In the genomic region with DNA sequence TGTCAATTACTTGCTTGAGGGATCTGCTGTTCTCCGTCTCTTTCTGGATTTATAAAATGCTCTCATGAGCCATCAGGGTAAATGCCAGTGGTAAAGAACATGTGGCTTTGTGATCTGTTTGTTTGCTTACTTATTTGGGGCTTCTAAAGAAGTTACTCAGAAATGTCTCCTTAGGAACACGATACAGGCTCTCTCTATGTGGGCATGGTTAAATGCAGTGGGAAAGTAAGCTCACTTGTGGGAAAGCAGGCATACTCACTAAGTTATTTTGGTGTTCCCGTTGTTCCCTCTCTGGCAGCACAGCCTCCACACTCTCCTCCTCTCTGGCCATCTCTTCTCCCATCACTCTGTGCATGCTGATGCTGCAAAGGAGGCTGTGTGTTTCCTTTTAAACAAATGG, we compare ENCODE assay signal across 2 cellular contexts.
TF ChIP-seq lines count a peak whose summit lies in the region.

No MANE protein-coding gene starts in this region.

TF ChIP-seq in SK-N-SH, 30 proteins besides CTCF, POLR2A, EP300 and RAD21 (continued from another document):
- TF ChIP-seq, protein P1, sequence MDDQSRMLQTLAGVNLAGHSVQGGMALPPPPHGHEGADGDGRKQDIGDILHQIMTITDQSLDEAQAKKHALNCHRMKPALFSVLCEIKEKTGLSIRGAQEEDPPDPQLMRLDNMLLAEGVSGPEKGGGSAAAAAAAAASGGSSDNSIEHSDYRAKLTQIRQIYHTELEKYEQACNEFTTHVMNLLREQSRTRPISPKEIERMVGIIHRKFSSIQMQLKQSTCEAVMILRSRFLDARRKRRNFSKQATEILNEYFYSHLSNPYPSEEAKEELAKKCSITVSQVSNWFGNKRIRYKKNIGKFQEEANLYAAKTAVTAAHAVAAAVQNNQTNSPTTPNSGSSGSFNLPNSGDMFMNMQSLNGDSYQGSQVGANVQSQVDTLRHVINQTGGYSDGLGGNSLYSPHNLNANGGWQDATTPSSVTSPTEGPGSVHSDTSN (IDR thresholded peaks at IDR 0.05), result no peak

TF ChIP-seq in SK-N-SH treated with all-trans-retinoic acid at 6 μM for 48 hours, 23 proteins besides CTCF, POLR2A, EP300 and RAD21 (continued from another document):
- TF ChIP-seq, protein P2, sequence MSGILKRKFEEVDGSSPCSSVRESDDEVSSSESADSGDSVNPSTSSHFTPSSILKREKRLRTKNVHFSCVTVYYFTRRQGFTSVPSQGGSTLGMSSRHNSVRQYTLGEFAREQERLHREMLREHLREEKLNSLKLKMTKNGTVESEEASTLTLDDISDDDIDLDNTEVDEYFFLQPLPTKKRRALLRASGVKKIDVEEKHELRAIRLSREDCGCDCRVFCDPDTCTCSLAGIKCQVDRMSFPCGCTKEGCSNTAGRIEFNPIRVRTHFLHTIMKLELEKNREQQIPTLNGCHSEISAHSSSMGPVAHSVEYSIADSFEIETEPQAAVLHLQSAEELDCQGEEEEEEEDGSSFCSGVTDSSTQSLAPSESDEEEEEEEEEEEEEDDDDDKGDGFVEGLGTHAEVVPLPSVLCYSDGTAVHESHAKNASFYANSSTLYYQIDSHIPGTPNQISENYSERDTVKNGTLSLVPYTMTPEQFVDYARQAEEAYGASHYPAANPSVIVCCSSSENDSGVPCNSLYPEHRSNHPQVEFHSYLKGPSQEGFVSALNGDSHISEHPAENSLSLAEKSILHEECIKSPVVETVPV (CRISPR knock-in tag; IDR thresholded peaks at IDR 0.05), result no peak
- no peak for TF ChIP-seq GLIS3 (CRISPR knock-in tag; IDR thresholded peaks at IDR 0.05)
- TF ChIP-seq ZFP3 (CRISPR knock-in tag; IDR thresholded peaks at IDR 0.05), result no peak
- TF ChIP-seq ISL1 (CRISPR knock-in tag; IDR thresholded peaks at IDR 0.05), result no peak
- no peak for TF ChIP-seq ESRRG (CRISPR knock-in tag; IDR thresholded peaks at IDR 0.05)
- no peak for TF ChIP-seq PPARA (CRISPR knock-in tag; IDR thresholded peaks at IDR 0.05; ENCODE audit: borderline replicate concordance)
- TF ChIP-seq SNAI2 (CRISPR knock-in tag; IDR thresholded peaks at IDR 0.05), result no peak
- TF ChIP-seq CSDC2 (CRISPR knock-in tag; IDR thresholded peaks at IDR 0.05), result no peak
- TF ChIP-seq, protein P3, sequence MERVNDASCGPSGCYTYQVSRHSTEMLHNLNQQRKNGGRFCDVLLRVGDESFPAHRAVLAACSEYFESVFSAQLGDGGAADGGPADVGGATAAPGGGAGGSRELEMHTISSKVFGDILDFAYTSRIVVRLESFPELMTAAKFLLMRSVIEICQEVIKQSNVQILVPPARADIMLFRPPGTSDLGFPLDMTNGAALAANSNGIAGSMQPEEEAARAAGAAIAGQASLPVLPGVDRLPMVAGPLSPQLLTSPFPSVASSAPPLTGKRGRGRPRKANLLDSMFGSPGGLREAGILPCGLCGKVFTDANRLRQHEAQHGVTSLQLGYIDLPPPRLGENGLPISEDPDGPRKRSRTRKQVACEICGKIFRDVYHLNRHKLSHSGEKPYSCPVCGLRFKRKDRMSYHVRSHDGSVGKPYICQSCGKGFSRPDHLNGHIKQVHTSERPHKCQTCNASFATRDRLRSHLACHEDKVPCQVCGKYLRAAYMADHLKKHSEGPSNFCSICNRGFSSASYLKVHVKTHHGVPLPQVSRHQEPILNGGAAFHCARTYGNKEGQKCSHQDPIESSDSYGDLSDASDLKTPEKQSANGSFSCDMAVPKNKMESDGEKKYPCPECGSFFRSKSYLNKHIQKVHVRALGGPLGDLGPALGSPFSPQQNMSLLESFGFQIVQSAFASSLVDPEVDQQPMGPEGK (CRISPR knock-in tag; IDR thresholded peaks at IDR 0.05; ENCODE audit: borderline replicate concordance), result no peak
- TF ChIP-seq ZNF8 (CRISPR knock-in tag; IDR thresholded peaks at IDR 0.05), result no peak
- TF ChIP-seq, protein P4, sequence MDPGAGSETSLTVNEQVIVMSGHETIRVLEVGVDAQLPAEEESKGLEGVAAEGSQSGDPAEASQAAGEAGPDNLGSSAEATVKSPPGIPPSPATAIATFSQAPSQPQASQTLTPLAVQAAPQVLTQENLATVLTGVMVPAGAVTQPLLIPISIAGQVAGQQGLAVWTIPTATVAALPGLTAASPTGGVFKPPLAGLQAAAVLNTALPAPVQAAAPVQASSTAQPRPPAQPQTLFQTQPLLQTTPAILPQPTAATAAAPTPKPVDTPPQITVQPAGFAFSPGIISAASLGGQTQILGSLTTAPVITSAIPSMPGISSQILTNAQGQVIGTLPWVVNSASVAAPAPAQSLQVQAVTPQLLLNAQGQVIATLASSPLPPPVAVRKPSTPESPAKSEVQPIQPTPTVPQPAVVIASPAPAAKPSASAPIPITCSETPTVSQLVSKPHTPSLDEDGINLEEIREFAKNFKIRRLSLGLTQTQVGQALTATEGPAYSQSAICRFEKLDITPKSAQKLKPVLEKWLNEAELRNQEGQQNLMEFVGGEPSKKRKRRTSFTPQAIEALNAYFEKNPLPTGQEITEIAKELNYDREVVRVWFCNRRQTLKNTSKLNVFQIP (CRISPR knock-in tag; IDR thresholded peaks at IDR 0.05; ENCODE audit: borderline replicate concordance, low read depth), result no peak
- no peak for TF ChIP-seq ZNF565 (CRISPR knock-in tag; conservative IDR thresholded peaks at IDR 0.05; ENCODE audit: low read depth)
- TF ChIP-seq, protein P5, sequence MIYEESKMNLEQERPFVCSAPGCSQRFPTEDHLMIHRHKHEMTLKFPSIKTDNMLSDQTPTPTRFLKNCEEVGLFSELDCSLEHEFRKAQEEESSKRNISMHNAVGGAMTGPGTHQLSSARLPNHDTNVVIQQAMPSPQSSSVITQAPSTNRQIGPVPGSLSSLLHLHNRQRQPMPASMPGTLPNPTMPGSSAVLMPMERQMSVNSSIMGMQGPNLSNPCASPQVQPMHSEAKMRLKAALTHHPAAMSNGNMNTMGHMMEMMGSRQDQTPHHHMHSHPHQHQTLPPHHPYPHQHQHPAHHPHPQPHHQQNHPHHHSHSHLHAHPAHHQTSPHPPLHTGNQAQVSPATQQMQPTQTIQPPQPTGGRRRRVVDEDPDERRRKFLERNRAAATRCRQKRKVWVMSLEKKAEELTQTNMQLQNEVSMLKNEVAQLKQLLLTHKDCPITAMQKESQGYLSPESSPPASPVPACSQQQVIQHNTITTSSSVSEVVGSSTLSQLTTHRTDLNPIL (CRISPR knock-in tag; IDR thresholded peaks at IDR 0.05; ENCODE audit: low read depth), result no peak
- TF ChIP-seq ZFP30 (CRISPR knock-in tag; IDR thresholded peaks at IDR 0.05), result no peak
